29 cellular contexts compared by ENCODE assay signal in genomic region chr16:57307365-57307764, GRCh38. TPM values are rescaled to one million over a fixed set of nuclear protein-coding genes. Genes with fewer than 3 reads are reported as not detected.
"Had no signal": no experiment of that assay in that cellular context is flagged by ENCODE, and none has a peak within 500 bp of the region (broad histone marks: within the 10 kb centered on the region; RNA-seq: fewer than 3 reads in every experiment).

No MANE protein-coding gene starts in this region.

- DNase-seq: activated CD4-positive, alpha-beta T cell treated with anti-CD3 and anti-CD28 coated beads, Interleukin-2, amount 50 U/mL, for 1 hour; activated CD8-positive, alpha-beta T cell treated with anti-CD3 and anti-CD28 coated beads for 36 hours; activated effector memory CD4-positive, alpha-beta T cell treated with Interleukin-2 at 50 U/mL for 16 hours; activated naive CD4-positive, alpha-beta T cell treated with anti-CD3 and anti-CD28 coated beads for 36 hours; activated naive CD8-positive, alpha-beta T cell treated with anti-CD3 and anti-CD28 coated beads, Interleukin-2, amount 10 ng/mL, durations not matched to agents 7 days and 5 days; activated T-cell treated with anti-CD3 and anti-CD28 coated beads for 4 hours; brain microvascular endothelial cell; endodermal cell; foreskin keratinocyte; midbrain; naive thymus-derived CD4-positive, alpha-beta T cell; stimulated activated CD4-positive, alpha-beta T cell treated with anti-CD3 and anti-CD28 coated beads, Interleukin-12 subunit alpha, Interleukin-12 subunit beta, amount 100 ng/mL, for 4 hours; stimulated activated CD4-positive, alpha-beta T cell treated with anti-CD3 and anti-CD28 coated beads, Interleukin-4, amount 100 ng/mL, for 1 hour; substantia nigra; SW 1271; T-helper 9 cell had no signal

- H3K4me1 Mint-ChIP-seq: endodermal cell had no signal

- H3K27ac ChIP-seq: brain microvascular endothelial cell, foreskin keratinocyte, heart left ventricle, parathyroid adenoma, right atrium auricular region, tibial nerve had no signal

- H3K4me3 Mint-ChIP-seq: activated CD8-positive, alpha-beta T cell treated with anti-CD3 and anti-CD28 coated beads for 36 hours; activated naive CD4-positive, alpha-beta T cell treated with anti-CD3 and anti-CD28 coated beads for 36 hours; activated naive CD8-positive, alpha-beta T cell treated with anti-CD3 and anti-CD28 coated beads, Interleukin-2, amount 10 ng/mL, durations not matched to agents 7 days and 5 days; endodermal cell; stimulated activated naive CD8-positive, alpha-beta T cell treated with anti-CD3 and anti-CD28 coated beads, Interleukin-15, Interleukin-2, amounts not matched to agents 100 ng/mL and 50 ng/mL, for 24 hours; T-helper 1 cell treated with Interleukin-12 subunit alpha and Interleukin-12 subunit beta and Interleukin-4 antibody, amounts not matched to agents 30 μg/mL and 1 μg/mL, for 36 hours had no signal

- H3K27ac Mint-ChIP-seq: activated CD8-positive, alpha-beta T cell treated with anti-CD3 and anti-CD28 coated beads for 36 hours; activated naive CD4-positive, alpha-beta T cell treated with anti-CD3 and anti-CD28 coated beads for 36 hours; activated naive CD8-positive, alpha-beta T cell treated with anti-CD3 and anti-CD28 coated beads, Interleukin-2, amount 10 ng/mL, durations not matched to agents 7 days and 5 days; endodermal cell; naive thymus-derived CD4-positive, alpha-beta T cell; stimulated activated naive CD8-positive, alpha-beta T cell treated with anti-CD3 and anti-CD28 coated beads, Interleukin-15, Interleukin-2, amounts not matched to agents 100 ng/mL and 50 ng/mL, for 24 hours; T-helper 1 cell treated with Interleukin-12 subunit alpha and Interleukin-12 subunit beta and Interleukin-4 antibody, amounts not matched to agents 30 μg/mL and 1 μg/mL, for 36 hours had no signal

- H3K36me3 Mint-ChIP-seq: activated naive CD8-positive, alpha-beta T cell treated with anti-CD3 and anti-CD28 coated beads, Interleukin-2, amount 10 ng/mL, durations not matched to agents 7 days and 5 days; naive thymus-derived CD4-positive, alpha-beta T cell had no signal

- H3K9me3 Mint-ChIP-seq: activated CD8-positive, alpha-beta T cell treated with anti-CD3 and anti-CD28 coated beads for 36 hours; activated naive CD4-positive, alpha-beta T cell treated with anti-CD3 and anti-CD28 coated beads for 36 hours; activated naive CD8-positive, alpha-beta T cell treated with anti-CD3 and anti-CD28 coated beads, Interleukin-2, amount 10 ng/mL, durations not matched to agents 7 days and 5 days; endodermal cell; naive thymus-derived CD4-positive, alpha-beta T cell; stimulated activated naive CD8-positive, alpha-beta T cell treated with anti-CD3 and anti-CD28 coated beads, Interleukin-15, Interleukin-2, amounts not matched to agents 100 ng/mL and 50 ng/mL, for 24 hours; T-helper 1 cell treated with Interleukin-12 subunit alpha and Interleukin-12 subunit beta and Interleukin-4 antibody, amounts not matched to agents 30 μg/mL and 1 μg/mL, for 36 hours had no signal

- H3K27me3 ChIP-seq: brain microvascular endothelial cell, heart left ventricle, right atrium auricular region, tibial nerve had no signal

- ATAC-seq: activated CD8-positive, alpha-beta T cell treated with anti-CD3 and anti-CD28 coated beads for 36 hours; esophagus mucosa; foreskin keratinocyte; heart left ventricle; naive thymus-derived CD4-positive, alpha-beta T cell had no signal

- H3K4me1 ChIP-seq: foreskin keratinocyte had no signal

- H3K4me3 ChIP-seq: heart left ventricle, right atrium auricular region, tibial nerve had no signal

- H3K27me3 Mint-ChIP-seq: activated CD8-positive, alpha-beta T cell treated with anti-CD3 and anti-CD28 coated beads for 36 hours had no signal

- H3K36me3 ChIP-seq: brain microvascular endothelial cell, heart left ventricle, right atrium auricular region, tibial nerve had no signal

- H3K9me3 ChIP-seq: heart left ventricle, right atrium auricular region, tibial nerve had no signal

RNA-seq across cellular contexts. Expression of gene CCL22, which starts 51.2 kb away (rescaled TPM):
- total RNA-seq: astrocyte, cardiac septum, cerebellum, endodermal cell, foreskin keratinocyte, kidney epithelial cell, pulmonary artery endothelial cell, skeletal muscle tissue, tibial nerve had no signal
